Comparison of ENCODE assay signal across 31 cellular contexts in genomic region chr5:164941102-164941501, GRCh38.
"Had no signal": no experiment of that assay in that cellular context is flagged by ENCODE, and none has a peak within 500 bp of the region (broad histone marks: within the 10 kb centered on the region; RNA-seq: fewer than 3 reads in every experiment).

No MANE protein-coding gene starts in this region.

- H3K4me1 Mint-ChIP-seq: activated CD4-positive, alpha-beta memory T cell treated with anti-CD3 and anti-CD28 coated beads, Interleukin-2, amount 10 ng/mL, durations not matched to agents 7 days and 5 days; activated CD8-positive, alpha-beta memory T cell treated with anti-CD3 and anti-CD28 coated beads, Interleukin-2, amount 10 ng/mL, durations not matched to agents 7 days and 5 days; activated naive CD4-positive, alpha-beta T cell treated with anti-CD3 and anti-CD28 coated beads, Interleukin-2, amount 10 ng/mL, durations not matched to agents 7 days and 5 days; activated naive CD8-positive, alpha-beta T cell treated with anti-CD3 and anti-CD28 coated beads, Interleukin-2, amount 50 U/mL, for 24 hours; central memory CD8-positive, alpha-beta T cell had no signal

- H3K36me3 ChIP-seq: brain microvascular endothelial cell, Peyer's patch, WERI-Rb-1 had no signal

- H3K9me3 ChIP-seq: Peyer's patch had no signal

- H3K4me3 ChIP-seq: Peyer's patch had no signal

- H3K4me1 ChIP-seq: Peyer's patch had no signal

- H3K27me3 ChIP-seq: brain microvascular endothelial cell, Peyer's patch had no signal

- H3K4me3 Mint-ChIP-seq: activated CD4-positive, alpha-beta memory T cell treated with anti-CD3 and anti-CD28 coated beads, Interleukin-2, amount 10 ng/mL, durations not matched to agents 7 days and 5 days; activated CD8-positive, alpha-beta memory T cell treated with anti-CD3 and anti-CD28 coated beads, Interleukin-2, amount 10 ng/mL, durations not matched to agents 7 days and 5 days; activated naive CD4-positive, alpha-beta T cell treated with anti-CD3 and anti-CD28 coated beads, Interleukin-2, amount 10 ng/mL, durations not matched to agents 7 days and 5 days; activated naive CD8-positive, alpha-beta T cell; activated naive CD8-positive, alpha-beta T cell treated with anti-CD3 and anti-CD28 coated beads, Interleukin-2, amount 50 U/mL, for 24 hours; central memory CD8-positive, alpha-beta T cell had no signal

- H3K36me3 Mint-ChIP-seq: activated CD8-positive, alpha-beta memory T cell treated with anti-CD3 and anti-CD28 coated beads, Interleukin-2, amount 10 ng/mL, durations not matched to agents 7 days and 5 days; activated naive CD4-positive, alpha-beta T cell treated with anti-CD3 and anti-CD28 coated beads, Interleukin-2, amount 10 ng/mL, durations not matched to agents 7 days and 5 days; activated naive CD8-positive, alpha-beta T cell had no signal

- ATAC-seq: activated CD8-positive, alpha-beta memory T cell treated with anti-CD3 and anti-CD28 coated beads, Interleukin-2, amount 10 ng/mL, durations not matched to agents 7 days and 5 days; activated naive CD8-positive, alpha-beta T cell treated with anti-CD3 and anti-CD28 coated beads, Interleukin-2, amount 50 U/mL, for 24 hours; PC-3 had no signal

- DNase-seq: activated CD4-positive, alpha-beta memory T cell treated with anti-CD3 and anti-CD28 coated beads, Interleukin-2, amount 10 ng/mL, durations not matched to agents 7 days and 5 days; activated CD4-positive, alpha-beta T cell treated with anti-CD3 and anti-CD28 coated beads for 1 hour; activated CD4-positive, alpha-beta T cell treated with anti-CD3 and anti-CD28 coated beads for 48 hours; activated CD4-positive, CD25-positive, alpha-beta regulatory T cell; activated CD8-positive, alpha-beta memory T cell treated with anti-CD3 and anti-CD28 coated beads for 24 hours; activated CD8-positive, alpha-beta memory T cell treated with anti-CD3 and anti-CD28 coated beads, Interleukin-2, amount 10 ng/mL, durations not matched to agents 7 days and 5 days; activated CD8-positive, alpha-beta memory T cell treated with anti-CD3 and anti-CD28 coated beads, Interleukin-2, amount 50 U/mL, for 48 hours; activated effector memory CD4-positive, alpha-beta T cell treated with Interleukin-2 at 50 U/mL for 16 hours; activated naive CD4-positive, alpha-beta T cell treated with anti-CD3 and anti-CD28 coated beads, Interleukin-2, amount 10 ng/mL, durations not matched to agents 7 days and 5 days; activated naive CD8-positive, alpha-beta T cell treated with anti-CD3 and anti-CD28 coated beads, Interleukin-2, amount 50 U/mL, for 24 hours; activated T-cell treated with anti-CD3 and anti-CD28 coated beads, Interleukin-2, amount 50 U/mL, for 48 hours; amniotic stem cell; aorta; brain microvascular endothelial cell; Karpas-422; NCI-H1105 treated with DMSO at 0.1 percent for 48 hours; NCI-H1436; NCI-H1694; NCI-H1930; NCI-H2081 treated with DMSO at 0.1 percent for 48 hours; NCI-H345; NCI-H524 treated with DMSO at 0.1 percent for 48 hours; NK-92 treated with Interleukin-12 subunit alpha and Interleukin-12 subunit beta, amount 100 ng/mL, for 24 hours; PC-3; Peyer's patch; RPMI8226; SIG-M5; T1000; WERI-Rb-1 had no signal

- H3K27ac ChIP-seq: brain microvascular endothelial cell, Peyer's patch, WERI-Rb-1 had no signal

- H3K27ac Mint-ChIP-seq: activated CD4-positive, alpha-beta memory T cell treated with anti-CD3 and anti-CD28 coated beads, Interleukin-2, amount 10 ng/mL, durations not matched to agents 7 days and 5 days; activated CD8-positive, alpha-beta memory T cell treated with anti-CD3 and anti-CD28 coated beads, Interleukin-2, amount 10 ng/mL, durations not matched to agents 7 days and 5 days; activated naive CD4-positive, alpha-beta T cell treated with anti-CD3 and anti-CD28 coated beads, Interleukin-2, amount 10 ng/mL, durations not matched to agents 7 days and 5 days; activated naive CD8-positive, alpha-beta T cell; activated naive CD8-positive, alpha-beta T cell treated with anti-CD3 and anti-CD28 coated beads, Interleukin-2, amount 50 U/mL, for 24 hours had no signal

- H3K27me3 Mint-ChIP-seq: activated CD4-positive, alpha-beta memory T cell treated with anti-CD3 and anti-CD28 coated beads, Interleukin-2, amount 10 ng/mL, durations not matched to agents 7 days and 5 days; activated CD8-positive, alpha-beta memory T cell treated with anti-CD3 and anti-CD28 coated beads, Interleukin-2, amount 10 ng/mL, durations not matched to agents 7 days and 5 days; activated naive CD4-positive, alpha-beta T cell treated with anti-CD3 and anti-CD28 coated beads, Interleukin-2, amount 10 ng/mL, durations not matched to agents 7 days and 5 days; activated naive CD8-positive, alpha-beta T cell; activated naive CD8-positive, alpha-beta T cell treated with anti-CD3 and anti-CD28 coated beads, Interleukin-2, amount 50 U/mL, for 24 hours; central memory CD8-positive, alpha-beta T cell had no signal
